Comparison of ENCODE assay signal across 19 cellular contexts in the genomic region with DNA sequence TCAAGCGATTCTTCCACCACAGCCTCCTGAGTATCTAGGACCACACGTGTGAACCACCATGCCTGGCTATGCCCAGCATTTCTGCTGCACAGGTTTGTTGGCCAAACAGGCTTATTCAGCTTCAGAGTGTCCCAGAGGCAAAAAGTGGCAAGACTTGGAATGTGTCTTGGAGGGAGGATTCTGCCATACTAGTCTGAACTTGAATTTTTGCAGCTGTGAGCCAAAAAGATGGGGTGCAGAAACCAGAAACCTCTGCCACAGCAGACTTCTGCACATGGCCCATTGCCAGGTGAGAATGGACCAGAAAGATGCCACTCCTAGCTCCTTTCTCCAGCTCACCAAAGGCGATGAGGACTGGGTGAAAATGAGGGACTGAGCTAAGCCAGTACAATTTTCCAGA.
DNase-seq lines count a peak whose midpoint lies in the region; ATAC-seq and TF ChIP-seq lines count a peak whose summit lies in the region.
"Had no signal": no experiment of that assay in that cellular context is flagged by ENCODE, and none has a peak within 500 bp of the region (broad histone marks: within the 10 kb centered on the region; RNA-seq: fewer than 3 reads in every experiment).

No MANE protein-coding gene starts in this region.

- H3K4me1 ChIP-seq in mammary epithelial cell (ENCODE audit: insufficient read depth, low read length) (no peaks in the 10 kb centered on the region), foreskin keratinocyte (no peaks in the 10 kb centered on the region), upper lobe of right lung (no peaks in the 10 kb centered on the region)
- H3K4me1 ChIP-seq: BE2C had no signal

- no peaks in the 10 kb centered on the region for H4K20me1 ChIP-seq in mammary epithelial cell (ENCODE audit: insufficient read depth, low read length)

- dilution Hi-C loops in mammary epithelial cell (cut with HindIII; ENCODE audit: low sequenced_read_pairs), result no loop called here

- H3K4me3 ChIP-seq in MG63, result no peak overlapping the region
- H3K4me3 ChIP-seq in mammary epithelial cell (replicated peaks in 1 of 3; ENCODE audit: insufficient read depth in 1 of 3, low read depth in 2 of 3, low read length in 3 of 3), result no peak overlapping the region
- H3K4me3 ChIP-seq in upper lobe of right lung, result no peak overlapping the region

- no peaks in the 10 kb centered on the region for H3K27me3 ChIP-seq in MG63
- no peaks in the 10 kb centered on the region for H3K27me3 ChIP-seq in mammary epithelial cell (ENCODE audit: insufficient read depth, low read length)
- H3K27me3 ChIP-seq in foreskin keratinocyte, result no peaks in the 10 kb centered on the region
- no peaks in the 10 kb centered on the region for H3K27me3 ChIP-seq in upper lobe of right lung
- H3K27me3 ChIP-seq: BE2C had no signal

- intact Hi-C loops in mammary epithelial cell (cut with micrococcal nuclease), result no loop called here
- intact Hi-C loops in upper lobe of right lung (cut with DNase I), result no loop called here

- H3K79me2 ChIP-seq in mammary epithelial cell (ENCODE audit: insufficient read depth, low read length), result no peaks in the 10 kb centered on the region

- CTCF ChIA-PET in mammary epithelial cell (lab: Charles Lee; ENCODE audit: low non-redundant PET), result no interaction called here

- no peaks in the 10 kb centered on the region for H3K36me3 ChIP-seq in MG63
- H3K36me3 ChIP-seq in mammary epithelial cell (ENCODE audit: insufficient read depth, low read length), result no peaks in the 10 kb centered on the region
- no peaks in the 10 kb centered on the region for H3K36me3 ChIP-seq in upper lobe of right lung
- H3K36me3 ChIP-seq: BE2C had no signal

- TF ChIP-seq CTCF in mammary epithelial cell (conservative IDR thresholded peaks at IDR 0.05 in 1 of 2, IDR thresholded peaks at IDR 0.05 in 1 of 2; ENCODE audit: extremely low read depth in 1 of 2, insufficient read depth in 1 of 2, low read depth in 1 of 2, low read length in 2 of 2), result no peak
- no peak for TF ChIP-seq CTCF in foreskin keratinocyte (conservative IDR thresholded peaks at IDR 0.05)
- no peak for TF ChIP-seq CTCF in upper lobe of right lung (IDR thresholded peaks at IDR 0.05)

- H3K9me3 ChIP-seq in MG63 (no peaks in the 10 kb centered on the region), mammary epithelial cell (replicated peaks; ENCODE audit: insufficient read depth, low read length) (no peaks in the 10 kb centered on the region), upper lobe of right lung (no peaks in the 10 kb centered on the region)
- H3K9me3 ChIP-seq: BE2C had no signal

- no TSS peak for BruUV-seq in mammary epithelial cell (replicated peaks; lab: Mats Ljungman, UMichigan)

- in situ Hi-C loops in mammary epithelial cell (cut with MboI; ENCODE audit: low sequenced_read_pairs in 2 of 2), result no loop called here

- H3K27ac ChIP-seq in mammary epithelial cell (ENCODE audit: insufficient read depth, low read depth, low read length), result no peak overlapping the region
- no peak overlapping the region for H3K27ac ChIP-seq in foreskin keratinocyte
- H3K27ac ChIP-seq in upper lobe of right lung, result no peak overlapping the region

- DNase-seq in LHCN-M2 (ENCODE audit: low read depth) (peak; percentile 4), MG63 (peak; percentile 14), mammary epithelial cell (peak; percentile 20), foreskin keratinocyte (peak; percentile 12 to 58), upper lobe of right lung (no peak)
- no peak for DNase-seq in effector CD4-positive, alpha-beta T cell
- DNase-seq in stimulated activated CD8-positive, alpha-beta memory T cell treated with anti-CD3 and anti-CD28 coated beads, Interleukin-4, amount 100 ng/mL, for 48 hours, result no peak
- DNase-seq: ACHN; BE2C; C1 segment of cervical spinal cord; CD4-positive, CD25-positive, alpha-beta regulatory T cell; CD8-positive, alpha-beta memory T cell; COR-L47; DMS153; DMS79; GDM1; GOT3; H7 had no signal

- WGBS in mammary epithelial cell (ENCODE audit: low coverage, missing lambda C conversion rate), result 16% methylated on average over 3 of the region's 3 CpGs

- ATAC-seq in foreskin keratinocyte (peak; percentile 41), upper lobe of right lung (no peak)
- ATAC-seq: HepG2 had no signal

- H3K4me2 ChIP-seq in mammary epithelial cell (ENCODE audit: insufficient read depth, low read depth, low read length), result no peak overlapping the region

- no peak overlapping the region for H3K9ac ChIP-seq in mammary epithelial cell (ENCODE audit: insufficient read depth, low read length)

- H2AFZ ChIP-seq in mammary epithelial cell (ENCODE audit: low read depth, low read length), result no peak overlapping the region

Comparison
In these comparisons a context has a peak if more than half of its experiments do, and no peak if none do; other contexts are left out.
1. DNase-seq: peak in LHCN-M2 (single experiment), MG63 (single experiment), mammary epithelial cell (single experiment) and foreskin keratinocyte (2 of 2); none in upper lobe of right lung (single experiment), effector CD4-positive, alpha-beta T cell (single experiment) and stimulated activated CD8-positive, alpha-beta memory T cell treated with anti-CD3 and anti-CD28 coated beads, Interleukin-4, amount 100 ng/mL, for 48 hours (single experiment).